Comparison of ENCODE assay signal across 10 cellular contexts in genomic region chr1:204416589-204417230, GRCh38. TPM values are rescaled to one million over a fixed set of nuclear protein-coding genes. Genes with fewer than 3 reads are reported as not detected.
DNase-seq lines count a peak whose midpoint lies in the region; ATAC-seq, FAIRE-seq and TF ChIP-seq lines count a peak whose summit lies in the region.
"Had no signal": no experiment of that assay in that cellular context is flagged by ENCODE, and none has a peak within 500 bp of the region (broad histone marks: within the 10 kb centered on the region; RNA-seq: fewer than 3 reads in every experiment).

No MANE protein-coding gene starts in this region.

- H3K27ac Mint-ChIP-seq in activated naive CD8-positive, alpha-beta T cell treated with anti-CD3 and anti-CD28 coated beads for 36 hours, result peak overlapping the region; percentile 53

- no peak overlapping the region for H3K4me3 ChIP-seq in HUES6 (ENCODE audit: low read depth, low read length)
- peak overlapping the region in 2 of 3 experiments; percentile 63 to 70 for H3K4me3 ChIP-seq in keratinocyte (ENCODE audit: control insufficient read depth in 2 of 3, extremely low read depth in 1 of 3, insufficient read depth in 2 of 3, low read depth in 1 of 3, low read length in 3 of 3)
- H3K4me3 ChIP-seq in stomach, result no peak overlapping the region

- peaks cover 38% of the 10 kb centered on the region for H3K4me1 Mint-ChIP-seq in activated naive CD8-positive, alpha-beta T cell treated with anti-CD3 and anti-CD28 coated beads for 36 hours

- no peaks in the 10 kb centered on the region for H3K27me3 Mint-ChIP-seq in activated naive CD8-positive, alpha-beta T cell treated with anti-CD3 and anti-CD28 coated beads for 36 hours

- intact Hi-C loops in stomach (cut with DNase I; ENCODE audit: low total_unique reads), result no loop called here

- no peaks in the 10 kb centered on the region for H4K20me1 ChIP-seq in keratinocyte (ENCODE audit: control insufficient read depth, extremely low read depth, insufficient read depth, low read length)

- FAIRE-seq in keratinocyte (lab: Jason Lieb, UNC), result peak; percentile 82

- peaks cover 1% of the 10 kb centered on the region for H3K36me3 Mint-ChIP-seq in activated naive CD8-positive, alpha-beta T cell treated with anti-CD3 and anti-CD28 coated beads for 36 hours

- H3K9me3 ChIP-seq in HUES6 (ENCODE audit: control insufficient read depth, insufficient read depth, low read depth, low read length) (no peaks in the 10 kb centered on the region), keratinocyte (ENCODE audit: control insufficient read depth, low read depth, low read length) (no peaks in the 10 kb centered on the region), stomach (no peaks in the 10 kb centered on the region)

- TF ChIP-seq CTCF in keratinocyte (optimal IDR thresholded peaks at IDR 0.05 in 1 of 3, IDR thresholded peaks at IDR 0.05 in 1 of 3, conservative IDR thresholded peaks at IDR 0.05 in 1 of 3; ENCODE audit: extremely low read depth in 1 of 3, insufficient read depth in 2 of 3, low read length in 3 of 3) (no peak), stomach (IDR thresholded peaks at IDR 0.05) (no peak), omental fat pad (IDR thresholded peaks at IDR 0.05) (no peak)

- H3K9me1 ChIP-seq in keratinocyte (ENCODE audit: control insufficient read depth, extremely low read depth, insufficient read depth, low read length), result no peaks in the 10 kb centered on the region

- H3K27me3 ChIP-seq in HUES6 (ENCODE audit: control insufficient read depth, insufficient read depth, low read length) (no peaks in the 10 kb centered on the region), keratinocyte (ENCODE audit: control insufficient read depth, extremely low read depth, insufficient read depth, low read length) (no peaks in the 10 kb centered on the region), stomach (no peaks in the 10 kb centered on the region)

- peak overlapping the region; percentile 100 for H3K4me2 ChIP-seq in keratinocyte (ENCODE audit: control insufficient read depth, extremely low read depth, insufficient read depth, low read depth, low read length)

- H3K9ac ChIP-seq in HUES6 (ENCODE audit: low read length) (no peak overlapping the region), keratinocyte (ENCODE audit: control insufficient read depth, extremely low read depth, insufficient read depth, low read length) (peak overlapping the region; percentile 94)

- H3K4me1 ChIP-seq in HUES6 (ENCODE audit: control insufficient read depth, insufficient read depth, low read length) (peaks cover 25% of the 10 kb centered on the region), keratinocyte (ENCODE audit: control insufficient read depth, extremely low read depth, insufficient read depth, low read length) (peaks cover 30% of the 10 kb centered on the region), stomach (peaks cover 25 to 57% (median 40%) of the 10 kb centered on the region in 4 donors)

- no peak overlapping the region for H2AFZ ChIP-seq in keratinocyte (ENCODE audit: control insufficient read depth, low read length)

- dilution Hi-C loops in keratinocyte (cut with MboI; ENCODE audit: extremely low pct_ligation_motif_present, low sequenced_read_pairs), result no loop called here

- H3K4me3 Mint-ChIP-seq in activated naive CD8-positive, alpha-beta T cell treated with anti-CD3 and anti-CD28 coated beads for 36 hours, result no peak overlapping the region
- H3K4me3 Mint-ChIP-seq: nephron progenitor cell had no signal

- TF ChIP-seq POLR2A in stomach (IDR thresholded peaks at IDR 0.05), result no peak

- no peaks in the 10 kb centered on the region for H3K9me3 Mint-ChIP-seq in activated naive CD8-positive, alpha-beta T cell treated with anti-CD3 and anti-CD28 coated beads for 36 hours
- H3K9me3 Mint-ChIP-seq: nephron progenitor cell had no signal

- H3K27ac ChIP-seq in HUES6 (ENCODE audit: low read depth, low read length) (peak overlapping the region; percentile 29; the same call in 1 of the 2 replicates), keratinocyte (ENCODE audit: control insufficient read depth, insufficient read depth, low read length) (peak overlapping the region; percentile 100), stomach (peak overlapping the region; percentile 48 to 89 (median 86))

- TF ChIP-seq EP300 in stomach (IDR thresholded peaks at IDR 0.05), result no peak

- DNase-seq in activated naive CD8-positive, alpha-beta T cell treated with anti-CD3 and anti-CD28 coated beads for 36 hours, result no peak
- no peak for DNase-seq in keratinocyte (ENCODE audit: low read depth, low spot score)
- DNase-seq in stomach, result no peak
- DNase-seq in HuH-7 (ENCODE audit: low spot score), result no peak
- DNase-seq in omental fat pad (ENCODE audit: low spot score), result no peak
- DNase-seq: NCI-H187 treated with DMSO at 0.1 percent for 48 hours, nephron progenitor cell had no signal

- 0 out of 2 replicates have a peak, but pooled peaks cover 4% of the 10 kb centered on the region for H3K36me3 ChIP-seq in HUES6 (ENCODE audit: control insufficient read depth, insufficient read depth, low read length)
- no peaks in the 10 kb centered on the region for H3K36me3 ChIP-seq in keratinocyte (ENCODE audit: control insufficient read depth in 2 of 2, extremely low read depth in 1 of 2, insufficient read depth in 2 of 2, low read length in 2 of 2)
- peaks cover 0 to 7% (median 4%) of the 10 kb centered on the region in 4 donors for H3K36me3 ChIP-seq in stomach

- WGBS in stomach, 5 donors, result 3 to 13% (median 8%) methylated on average over 1 of the region's 1 CpG

- no peaks in the 10 kb centered on the region for H3K79me2 ChIP-seq in keratinocyte (ENCODE audit: control insufficient read depth, insufficient read depth, low read length)

- ATAC-seq in HG02981 (IDR thresholded peaks at IDR 0.05; ENCODE audit: unreplicated experiment), result no peak
- no peak for ATAC-seq in omental fat pad (ENCODE audit: low FRiP score)

RNA-seq across cellular contexts. Expression of gene PPP1R15B, which starts 5.1 kb away (rescaled TPM):
- total RNA-seq in activated naive CD8-positive, alpha-beta T cell treated with anti-CD3 and anti-CD28 coated beads for 36 hours, result 10 to 100 TPM; 78.6 to 79.9 TPM
- polyA plus RNA-seq in keratinocyte (13.7 to 22.8 TPM (median 19.1 TPM) in 3 replicates), stomach (10 to 100 TPM in 1 of 3 donors, 1 to 10 TPM in 2; 6.5 to 11.1 (median 9.3) TPM)
- 18.5 TPM for polyA plus RNA-seq in keratinocyte (2011; ENCODE audit: low read depth)
- polyA plus RNA-seq in keratinocyte (2011; cell fraction: cytosol; rRNA removed), result 8.2 and 13.5 TPM in 2 replicates
- polyA plus RNA-seq in keratinocyte (2011; cell fraction: nucleus; rRNA removed), result 29.7 and 36.0 TPM in 2 replicates
- polyA plus RNA-seq in keratinocyte (2012; ENCODE audit: low replicate concordance), result 15.0 and 20.0 TPM in 2 replicates
- polyA minus RNA-seq in keratinocyte, result 19.4 to 27.1 TPM (median 26.7 TPM) in 3 replicates
- polyA minus RNA-seq in keratinocyte (2011; cell fraction: cytosol; rRNA and poly(A)+ RNA removed), result 23.6 TPM
- 41.9 and 58.3 TPM in 2 replicates for polyA minus RNA-seq in keratinocyte (2011; cell fraction: nucleus; rRNA and poly(A)+ RNA removed)
- total RNA-seq in stomach (10 to 100 TPM; 19.8 to 74.4 (median 51.6) TPM), omental fat pad (100 to 1,000 TPM in 2 of 4 donors, 10 to 100 TPM in 2; 62.3 to 238 (median 124) TPM)

RNA-seq across cellular contexts. Expression of gene PLEKHA6, which starts 57.0 kb away (rescaled TPM):
- total RNA-seq in activated naive CD8-positive, alpha-beta T cell treated with anti-CD3 and anti-CD28 coated beads for 36 hours, result 1 to 10 TPM in 1 of 2 experiments, under 1 TPM in 1; 0.74 to 1.5 TPM
- polyA plus RNA-seq in keratinocyte, result 1.5 to 3.4 TPM (median 1.6 TPM) in 3 replicates
- polyA plus RNA-seq in keratinocyte (2011; ENCODE audit: low read depth), result 0.95 TPM
- polyA plus RNA-seq in keratinocyte (2011; cell fraction: cytosol; rRNA removed), result 1.6 and 1.9 TPM in 2 replicates
- polyA plus RNA-seq in keratinocyte (2011; cell fraction: nucleus; rRNA removed), result 5.2 and 5.4 TPM in 2 replicates
- 1.9 and 3.8 TPM in 2 replicates for polyA plus RNA-seq in keratinocyte (2012; ENCODE audit: low replicate concordance)
- polyA minus RNA-seq in keratinocyte, result 1.4 to 6.6 TPM (median 1.9 TPM) in 3 replicates
- 0.96 TPM for polyA minus RNA-seq in keratinocyte (2011; cell fraction: cytosol; rRNA and poly(A)+ RNA removed)
- polyA minus RNA-seq in keratinocyte (2011; cell fraction: nucleus; rRNA and poly(A)+ RNA removed), result 3.3 and 4.1 TPM in 2 replicates
- total RNA-seq in stomach, result 10 to 100 TPM; 12.5 to 97.9 (median 39.1) TPM
- 10 to 100 TPM in 2 of 3 donors, 1 to 10 TPM in 1; 6.4 to 37.5 (median 32.1) TPM for polyA plus RNA-seq in stomach
- 10 to 100 TPM in 2 of 4 donors, 1 to 10 TPM in 2; 2.9 to 13.1 (median 7.5) TPM for total RNA-seq in omental fat pad
- total RNA-seq: SK-MEL-5 had no signal

Comparison
In these comparisons a context has a peak if more than half of its experiments do, and no peak if none do; other contexts are left out.
1. H3K27ac ChIP-seq: peak in every context shown above with its lines; median percentile 100 in keratinocyte; 86 in stomach; 29 in HUES6.
2. H3K4me3 ChIP-seq: peak in keratinocyte (2 of 3); none in HUES6 (single experiment) and stomach (0 of 4).